In genomic region chr12:93689076-93689834, GRCh38 we compare ENCODE assay signal across 1 cellular context.
TF ChIP-seq lines count a peak whose summit lies in the region.

No MANE protein-coding gene starts in this region.

TF ChIP-seq in K562, 482 proteins besides CTCF, POLR2A, EP300 and RAD21 (continued from another document):
- TF ChIP-seq, protein P1, sequence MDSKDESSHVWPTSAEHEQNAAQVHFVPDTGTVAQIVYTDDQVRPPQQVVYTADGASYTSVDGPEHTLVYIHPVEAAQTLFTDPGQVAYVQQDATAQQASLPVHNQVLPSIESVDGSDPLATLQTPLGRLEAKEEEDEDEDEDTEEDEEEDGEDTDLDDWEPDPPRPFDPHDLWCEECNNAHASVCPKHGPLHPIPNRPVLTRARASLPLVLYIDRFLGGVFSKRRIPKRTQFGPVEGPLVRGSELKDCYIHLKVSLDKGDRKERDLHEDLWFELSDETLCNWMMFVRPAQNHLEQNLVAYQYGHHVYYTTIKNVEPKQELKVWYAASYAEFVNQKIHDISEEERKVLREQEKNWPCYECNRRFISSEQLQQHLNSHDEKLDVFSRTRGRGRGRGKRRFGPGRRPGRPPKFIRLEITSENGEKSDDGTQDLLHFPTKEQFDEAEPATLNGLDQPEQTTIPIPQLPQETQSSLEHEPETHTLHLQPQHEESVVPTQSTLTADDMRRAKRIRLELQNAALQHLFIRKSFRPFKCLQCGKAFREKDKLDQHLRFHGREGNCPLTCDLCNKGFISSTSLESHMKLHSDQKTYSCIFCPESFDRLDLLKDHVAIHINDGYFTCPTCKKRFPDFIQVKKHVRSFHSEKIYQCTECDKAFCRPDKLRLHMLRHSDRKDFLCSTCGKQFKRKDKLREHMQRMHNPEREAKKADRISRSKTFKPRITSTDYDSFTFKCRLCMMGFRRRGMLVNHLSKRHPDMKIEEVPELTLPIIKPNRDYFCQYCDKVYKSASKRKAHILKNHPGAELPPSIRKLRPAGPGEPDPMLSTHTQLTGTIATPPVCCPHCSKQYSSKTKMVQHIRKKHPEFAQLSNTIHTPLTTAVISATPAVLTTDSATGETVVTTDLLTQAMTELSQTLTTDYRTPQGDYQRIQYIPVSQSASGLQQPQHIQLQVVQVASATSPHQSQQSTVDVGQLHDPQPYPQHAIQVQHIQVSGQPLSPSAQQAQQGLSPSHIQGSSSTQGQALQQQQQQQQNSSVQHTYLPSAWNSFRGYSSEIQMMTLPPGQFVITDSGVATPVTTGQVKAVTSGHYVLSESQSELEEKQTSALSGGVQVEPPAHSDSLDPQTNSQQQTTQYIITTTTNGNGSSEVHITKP (IDR thresholded peaks at IDR 0.05; ENCODE audit: partially characterized antibody): no peak
- TF ChIP-seq ZNF253 (CRISPR knock-in tag; conservative IDR thresholded peaks at IDR 0.05): no peak
- TF ChIP-seq ARID1B (IDR thresholded peaks at IDR 0.05): peak; percentile 37; the same call in 1 of the 2 replicates
- no peak for TF ChIP-seq CREM (IDR thresholded peaks at IDR 0.05; ENCODE audit: low read depth)
- TF ChIP-seq, protein P2, sequence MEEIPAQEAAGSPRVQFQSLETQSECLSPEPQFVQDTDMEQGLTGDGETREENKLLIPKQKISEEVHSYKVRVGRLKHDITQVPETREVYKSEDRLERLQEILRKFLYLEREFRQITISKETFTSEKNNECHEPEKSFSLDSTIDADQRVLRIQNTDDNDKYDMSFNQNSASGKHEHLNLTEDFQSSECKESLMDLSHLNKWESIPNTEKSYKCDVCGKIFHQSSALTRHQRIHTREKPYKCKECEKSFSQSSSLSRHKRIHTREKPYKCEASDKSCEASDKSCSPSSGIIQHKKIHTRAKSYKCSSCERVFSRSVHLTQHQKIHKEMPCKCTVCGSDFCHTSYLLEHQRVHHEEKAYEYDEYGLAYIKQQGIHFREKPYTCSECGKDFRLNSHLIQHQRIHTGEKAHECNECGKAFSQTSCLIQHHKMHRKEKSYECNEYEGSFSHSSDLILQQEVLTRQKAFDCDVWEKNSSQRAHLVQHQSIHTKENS (CRISPR knock-in tag; IDR thresholded peaks at IDR 0.05): no peak
- no peak for TF ChIP-seq NCOA6 (IDR thresholded peaks at IDR 0.05)
- no peak for TF ChIP-seq PYGO2 (tag; IDR thresholded peaks at IDR 0.05)
- no peak for TF ChIP-seq SLC30A9 (CRISPR knock-in tag; IDR thresholded peaks at IDR 0.05)
- TF ChIP-seq SIX5 (IDR thresholded peaks at IDR 0.05; ENCODE audit: borderline replicate concordance in 1 of 2, insufficient read depth in 1 of 2, low read depth in 1 of 2, low read length in 2 of 2): no peak
- no peak for TF ChIP-seq BCLAF1 (IDR thresholded peaks at IDR 0.05; ENCODE audit: borderline replicate concordance in 1 of 2, control insufficient read depth in 1 of 2, low read depth in 2 of 2, low read length in 1 of 2)
- no peak for TF ChIP-seq PHTF2 (CRISPR knock-in tag; IDR thresholded peaks at IDR 0.05)
- no peak for TF ChIP-seq KAT7 (CRISPR knock-in tag; IDR thresholded peaks at IDR 0.05; ENCODE audit: borderline replicate concordance)
- TF ChIP-seq SMARCA4 (IDR thresholded peaks at IDR 0.05): 0 out of 2 replicates have a peak, but pooled peaks have one; percentile 19
- no peak for TF ChIP-seq MYBL2 (IDR thresholded peaks at IDR 0.05; ENCODE audit: low read depth)
- no peak for TF ChIP-seq MYBL2 (CRISPR knock-in tag; IDR thresholded peaks at IDR 0.05; ENCODE audit: borderline replicate concordance)
- no peak for TF ChIP-seq HBP1 (CRISPR knock-in tag; IDR thresholded peaks at IDR 0.05)
- no peak for TF ChIP-seq ZBTB8A (IDR thresholded peaks at IDR 0.05; ENCODE audit: partially characterized antibody)
- no peak for TF ChIP-seq JUND (IDR thresholded peaks at IDR 0.05; ENCODE audit: borderline replicate concordance, low read depth, low read length)
- no peak for TF ChIP-seq JUND (tag; IDR thresholded peaks at IDR 0.05; ENCODE audit: borderline replicate concordance, low read depth, low read length)
- TF ChIP-seq DPF2 (IDR thresholded peaks at IDR 0.05): peak; percentile 27; the same call in 1 of the 2 replicates
- 0 out of 2 replicates have a peak, but pooled peaks have one; percentile 19 for TF ChIP-seq ZNF384 (IDR thresholded peaks at IDR 0.05; ENCODE audit: low read depth, low read length)
- TF ChIP-seq WHSC1 (IDR thresholded peaks at IDR 0.05; ENCODE audit: low read length): no peak
- no peak for TF ChIP-seq HMGN3 (IDR thresholded peaks at IDR 0.05; ENCODE audit: borderline replicate concordance, extremely low read depth, insufficient read length, low read depth, low read length)
- TF ChIP-seq L3MBTL2 (IDR thresholded peaks at IDR 0.05): no peak
- no peak for TF ChIP-seq CREBBP (IDR thresholded peaks at IDR 0.05; ENCODE audit: low read depth, low read length)
- TF ChIP-seq FIP1L1 (IDR thresholded peaks at IDR 0.05; ENCODE audit: low read depth, low read length, poor library complexity, severe bottlenecking): no peak
- no peak for TF ChIP-seq KLF10 (CRISPR knock-in tag; IDR thresholded peaks at IDR 0.05)
- TF ChIP-seq TBL1XR1 (IDR thresholded peaks at IDR 0.05; ENCODE audit: low read length in 2 of 2): no peak
- TF ChIP-seq C11orf30 (IDR thresholded peaks at IDR 0.05; ENCODE audit: low read depth): peak; percentile 65
- TF ChIP-seq ZNF311 (CRISPR knock-in tag; IDR thresholded peaks at IDR 0.05): no peak
- TF ChIP-seq BRCA1 (IDR thresholded peaks at IDR 0.05): no peak
- TF ChIP-seq BRCA1 (CRISPR knock-in tag; IDR thresholded peaks at IDR 0.05): no peak
- no peak for TF ChIP-seq ZBTB2 (IDR thresholded peaks at IDR 0.05)
- TF ChIP-seq ZNF140 (CRISPR knock-in tag; IDR thresholded peaks at IDR 0.05): no peak
- TF ChIP-seq CBFA2T3 (IDR thresholded peaks at IDR 0.05): peak; percentile 59
- TF ChIP-seq ZBTB34 (CRISPR knock-in tag; IDR thresholded peaks at IDR 0.05): no peak
- peak; percentile 37; the same call in 1 of the 2 replicates for TF ChIP-seq CBFA2T2 (conservative IDR thresholded peaks at IDR 0.05)
- TF ChIP-seq ZNF316 (IDR thresholded peaks at IDR 0.05): peak; percentile 70
- TF ChIP-seq CBX3 (IDR thresholded peaks at IDR 0.05; ENCODE audit: borderline replicate concordance in 1 of 2, low read length in 2 of 2): no peak
- TF ChIP-seq ZBTB1 (CRISPR knock-in tag; IDR thresholded peaks at IDR 0.05; ENCODE audit: borderline replicate concordance, low read depth): no peak
- TF ChIP-seq DMBX1 (CRISPR knock-in tag; IDR thresholded peaks at IDR 0.05; ENCODE audit: borderline replicate concordance): no peak
- no peak for TF ChIP-seq TFAM (CRISPR knock-in tag; conservative IDR thresholded peaks at IDR 0.05)
- no peak for TF ChIP-seq XRCC5 (IDR thresholded peaks at IDR 0.05; ENCODE audit: low read depth, low read length)
- TF ChIP-seq SREBF1 (IDR thresholded peaks at IDR 0.05; ENCODE audit: borderline replicate concordance, low read depth, low read length): no peak
- no peak for TF ChIP-seq COPS2 (conservative IDR thresholded peaks at IDR 0.05)
- TF ChIP-seq TAL1 (IDR thresholded peaks at IDR 0.05): 0 out of 2 replicates have a peak, but pooled peaks have one; percentile 31
- TF ChIP-seq, protein P3, sequence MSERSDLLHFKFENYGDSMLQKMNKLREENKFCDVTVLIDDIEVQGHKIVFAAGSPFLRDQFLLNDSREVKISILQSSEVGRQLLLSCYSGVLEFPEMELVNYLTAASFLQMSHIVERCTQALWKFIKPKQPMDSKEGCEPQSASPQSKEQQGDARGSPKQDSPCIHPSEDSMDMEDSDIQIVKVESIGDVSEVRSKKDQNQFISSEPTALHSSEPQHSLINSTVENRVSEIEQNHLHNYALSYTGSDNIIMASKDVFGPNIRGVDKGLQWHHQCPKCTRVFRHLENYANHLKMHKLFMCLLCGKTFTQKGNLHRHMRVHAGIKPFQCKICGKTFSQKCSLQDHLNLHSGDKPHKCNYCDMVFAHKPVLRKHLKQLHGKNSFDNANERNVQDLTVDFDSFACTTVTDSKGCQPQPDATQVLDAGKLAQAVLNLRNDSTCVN (CRISPR knock-in tag; IDR thresholded peaks at IDR 0.05): no peak
- TF ChIP-seq, protein P4, sequence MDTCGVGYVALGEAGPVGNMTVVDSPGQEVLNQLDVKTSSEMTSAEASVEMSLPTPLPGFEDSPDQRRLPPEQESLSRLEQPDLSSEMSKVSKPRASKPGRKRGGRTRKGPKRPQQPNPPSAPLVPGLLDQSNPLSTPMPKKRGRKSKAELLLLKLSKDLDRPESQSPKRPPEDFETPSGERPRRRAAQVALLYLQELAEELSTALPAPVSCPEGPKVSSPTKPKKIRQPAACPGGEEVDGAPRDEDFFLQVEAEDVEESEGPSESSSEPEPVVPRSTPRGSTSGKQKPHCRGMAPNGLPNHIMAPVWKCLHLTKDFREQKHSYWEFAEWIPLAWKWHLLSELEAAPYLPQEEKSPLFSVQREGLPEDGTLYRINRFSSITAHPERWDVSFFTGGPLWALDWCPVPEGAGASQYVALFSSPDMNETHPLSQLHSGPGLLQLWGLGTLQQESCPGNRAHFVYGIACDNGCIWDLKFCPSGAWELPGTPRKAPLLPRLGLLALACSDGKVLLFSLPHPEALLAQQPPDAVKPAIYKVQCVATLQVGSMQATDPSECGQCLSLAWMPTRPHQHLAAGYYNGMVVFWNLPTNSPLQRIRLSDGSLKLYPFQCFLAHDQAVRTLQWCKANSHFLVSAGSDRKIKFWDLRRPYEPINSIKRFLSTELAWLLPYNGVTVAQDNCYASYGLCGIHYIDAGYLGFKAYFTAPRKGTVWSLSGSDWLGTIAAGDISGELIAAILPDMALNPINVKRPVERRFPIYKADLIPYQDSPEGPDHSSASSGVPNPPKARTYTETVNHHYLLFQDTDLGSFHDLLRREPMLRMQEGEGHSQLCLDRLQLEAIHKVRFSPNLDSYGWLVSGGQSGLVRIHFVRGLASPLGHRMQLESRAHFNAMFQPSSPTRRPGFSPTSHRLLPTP (IDR thresholded peaks at IDR 0.05; ENCODE audit: borderline replicate concordance, extremely low read depth, insufficient read length): no peak
- TF ChIP-seq KLF16 (IDR thresholded peaks at IDR 0.05): no peak
- no peak for TF ChIP-seq ZBTB17 (CRISPR knock-in tag; IDR thresholded peaks at IDR 0.05)
